In the genomic region with DNA sequence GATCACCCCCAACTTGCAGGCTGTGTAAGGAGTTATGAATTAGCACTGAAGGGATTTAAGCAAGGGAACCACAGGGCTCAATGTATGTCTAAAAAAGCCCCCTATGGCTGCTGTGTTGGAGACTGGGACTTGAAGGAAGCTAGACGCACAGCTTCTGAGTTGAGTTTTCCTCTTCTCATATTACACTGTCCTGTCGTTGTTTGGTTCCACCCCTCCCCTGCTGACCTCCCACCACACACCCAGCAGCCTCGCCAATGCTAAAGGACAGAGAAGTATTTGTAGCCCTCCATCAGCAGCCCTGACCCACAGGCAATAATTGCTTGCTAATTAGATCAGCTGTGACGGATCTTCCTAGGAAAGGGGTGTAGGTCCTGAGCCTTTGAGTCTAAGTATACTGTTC, we compare ENCODE assay signal across 27 cellular contexts. TPM values are rescaled to one million over a fixed set of nuclear protein-coding genes. Genes with fewer than 3 reads are reported as not detected.
"Had no signal": no experiment of that assay in that cellular context is flagged by ENCODE, and none has a peak within 500 bp of the region (broad histone marks: within the 10 kb centered on the region; RNA-seq: fewer than 3 reads in every experiment).

No MANE protein-coding gene starts in this region.

- H3K27ac ChIP-seq: body of pancreas, left ventricle myocardium inferior, pancreas, right lobe of liver, testis had no signal

- H3K4me1 Mint-ChIP-seq: activated CD8-positive, alpha-beta memory T cell treated with anti-CD3 and anti-CD28 coated beads, Interleukin-2, amount 10 ng/mL, durations not matched to agents 7 days and 5 days; memory B cell; naive B cell; stimulated activated effector memory CD8-positive, alpha-beta T cell treated with anti-CD3 and anti-CD28 coated beads, Interleukin-12 subunit alpha, Interleukin-12 subunit beta, amount 100 ng/mL, for 72 hours had no signal

- H3K9me3 Mint-ChIP-seq: activated CD4-positive, alpha-beta memory T cell treated with anti-CD3 and anti-CD28 coated beads, Interleukin-2, amount 10 ng/mL, durations not matched to agents 7 days and 5 days; activated naive CD8-positive, alpha-beta T cell treated with anti-CD3 and anti-CD28 coated beads, Interleukin-2, amount 10 ng/mL, durations not matched to agents 7 days and 5 days; activated T-helper 2 cell treated with anti-CD3 and anti-CD28 coated beads, Interferon-gamma antibody, Interleukin-2, Interleukin-4, amounts not matched to agents 10 μg/mL and 5 μg/mL and 100 μg/mL, durations not matched to agents 14 hours and 24 hours and 36 hours; memory B cell; stimulated activated effector memory CD8-positive, alpha-beta T cell treated with anti-CD3 and anti-CD28 coated beads, Interleukin-12 subunit alpha, Interleukin-12 subunit beta, amount 100 ng/mL, for 72 hours; T-helper 2 cell treated with Interferon-gamma antibody and Interleukin-4, amounts not matched to agents 5 μg/mL and 100 μg/mL, for 36 hours; type B pancreatic cell had no signal

- DNase-seq: activated CD4-positive, alpha-beta memory T cell treated with anti-CD3 and anti-CD28 coated beads, Interleukin-2, amount 10 ng/mL, durations not matched to agents 7 days and 5 days; activated CD4-positive, alpha-beta T cell treated with anti-CD3 and anti-CD28 coated beads for 48 hours; activated CD4-positive, CD25-positive, alpha-beta regulatory T cell; activated CD8-positive, alpha-beta memory T cell treated with anti-CD3 and anti-CD28 coated beads, Interleukin-2, amount 10 ng/mL, durations not matched to agents 7 days and 5 days; activated naive CD4-positive, alpha-beta T cell treated with Interleukin-2 at 50 U/mL for 16 hours; activated naive CD8-positive, alpha-beta T cell treated with anti-CD3 and anti-CD28 coated beads, Interleukin-2, amount 10 ng/mL, durations not matched to agents 7 days and 5 days; body of pancreas; glutamatergic neuron; hippocampal formation; left ventricle myocardium inferior; mucosa of descending colon; naive B cell; pancreas; right lobe of liver; small intestine; stimulated activated CD4-positive, alpha-beta T cell treated with anti-CD3 and anti-CD28 coated beads, Interleukin-4, amount 100 ng/mL, for 24 hours; testis had no signal

- H3K36me3 Mint-ChIP-seq: activated CD8-positive, alpha-beta memory T cell treated with anti-CD3 and anti-CD28 coated beads, Interleukin-2, amount 10 ng/mL, durations not matched to agents 7 days and 5 days; memory B cell; naive B cell; stimulated activated effector memory CD8-positive, alpha-beta T cell treated with anti-CD3 and anti-CD28 coated beads, Interleukin-12 subunit alpha, Interleukin-12 subunit beta, amount 100 ng/mL, for 72 hours; type B pancreatic cell had no signal

- H3K27me3 ChIP-seq: body of pancreas, right lobe of liver, testis had no signal

- H3K4me1 ChIP-seq: body of pancreas, left ventricle myocardium inferior, pancreas, right lobe of liver, testis had no signal

- ATAC-seq: activated CD8-positive, alpha-beta memory T cell treated with anti-CD3 and anti-CD28 coated beads, Interleukin-2, amount 10 ng/mL, durations not matched to agents 7 days and 5 days; body of pancreas; mucosa of descending colon; pancreas; right lobe of liver; stimulated activated effector memory CD8-positive, alpha-beta T cell treated with anti-CD3 and anti-CD28 coated beads, Interleukin-12 subunit alpha, Interleukin-12 subunit beta, amount 100 ng/mL, for 72 hours had no signal

- H3K9me3 ChIP-seq: body of pancreas, left ventricle myocardium inferior, mucosa of descending colon, pancreas, right lobe of liver, testis had no signal

- H3K27ac Mint-ChIP-seq: activated CD4-positive, alpha-beta memory T cell treated with anti-CD3 and anti-CD28 coated beads, Interleukin-2, amount 10 ng/mL, durations not matched to agents 7 days and 5 days; activated CD8-positive, alpha-beta memory T cell treated with anti-CD3 and anti-CD28 coated beads, Interleukin-2, amount 10 ng/mL, durations not matched to agents 7 days and 5 days; activated naive CD8-positive, alpha-beta T cell treated with anti-CD3 and anti-CD28 coated beads, Interleukin-2, amount 10 ng/mL, durations not matched to agents 7 days and 5 days; activated T-helper 2 cell treated with anti-CD3 and anti-CD28 coated beads, Interferon-gamma antibody, Interleukin-2, Interleukin-4, amounts not matched to agents 10 μg/mL and 5 μg/mL and 100 μg/mL, durations not matched to agents 14 hours and 24 hours and 36 hours; memory B cell; stimulated activated effector memory CD8-positive, alpha-beta T cell treated with anti-CD3 and anti-CD28 coated beads, Interleukin-12 subunit alpha, Interleukin-12 subunit beta, amount 100 ng/mL, for 72 hours; T-helper 2 cell treated with Interferon-gamma antibody and Interleukin-4, amounts not matched to agents 5 μg/mL and 100 μg/mL, for 36 hours; type B pancreatic cell had no signal

- H3K4me3 Mint-ChIP-seq: activated CD4-positive, alpha-beta memory T cell treated with anti-CD3 and anti-CD28 coated beads, Interleukin-2, amount 10 ng/mL, durations not matched to agents 7 days and 5 days; activated CD8-positive, alpha-beta memory T cell treated with anti-CD3 and anti-CD28 coated beads, Interleukin-2, amount 10 ng/mL, durations not matched to agents 7 days and 5 days; activated naive CD8-positive, alpha-beta T cell treated with anti-CD3 and anti-CD28 coated beads, Interleukin-2, amount 10 ng/mL, durations not matched to agents 7 days and 5 days; memory B cell; naive B cell; stimulated activated effector memory CD8-positive, alpha-beta T cell treated with anti-CD3 and anti-CD28 coated beads, Interleukin-12 subunit alpha, Interleukin-12 subunit beta, amount 100 ng/mL, for 72 hours; T-helper 2 cell treated with Interferon-gamma antibody and Interleukin-4, amounts not matched to agents 5 μg/mL and 100 μg/mL, for 36 hours; type B pancreatic cell had no signal

RNA-seq across cellular contexts. Expression of a gene that starts 15.1 kb away (rescaled TPM):
- total RNA-seq: activated CD4-positive, alpha-beta memory T cell treated with anti-CD3 and anti-CD28 coated beads, Interleukin-2, amount 10 ng/mL, durations not matched to agents 7 days and 5 days; activated CD8-positive, alpha-beta memory T cell treated with anti-CD3 and anti-CD28 coated beads, Interleukin-2, amount 10 ng/mL, durations not matched to agents 7 days and 5 days; activated naive CD8-positive, alpha-beta T cell treated with anti-CD3 and anti-CD28 coated beads, Interleukin-2, amount 10 ng/mL, durations not matched to agents 7 days and 5 days; activated T-helper 2 cell treated with anti-CD3 and anti-CD28 coated beads, Interferon-gamma antibody, Interleukin-2, Interleukin-4, amounts not matched to agents 10 μg/mL and 5 μg/mL and 100 μg/mL, durations not matched to agents 14 hours and 24 hours and 36 hours; body of pancreas; cardiac septum; dermis microvascular lymphatic vessel endothelial cell; epithelial cell of proximal tubule; kidney epithelial cell; left ventricle myocardium inferior; pancreas; pulmonary artery endothelial cell; right lobe of liver had no signal
